Comparison of ENCODE assay signal across 10 cellular contexts in the genomic region with DNA sequence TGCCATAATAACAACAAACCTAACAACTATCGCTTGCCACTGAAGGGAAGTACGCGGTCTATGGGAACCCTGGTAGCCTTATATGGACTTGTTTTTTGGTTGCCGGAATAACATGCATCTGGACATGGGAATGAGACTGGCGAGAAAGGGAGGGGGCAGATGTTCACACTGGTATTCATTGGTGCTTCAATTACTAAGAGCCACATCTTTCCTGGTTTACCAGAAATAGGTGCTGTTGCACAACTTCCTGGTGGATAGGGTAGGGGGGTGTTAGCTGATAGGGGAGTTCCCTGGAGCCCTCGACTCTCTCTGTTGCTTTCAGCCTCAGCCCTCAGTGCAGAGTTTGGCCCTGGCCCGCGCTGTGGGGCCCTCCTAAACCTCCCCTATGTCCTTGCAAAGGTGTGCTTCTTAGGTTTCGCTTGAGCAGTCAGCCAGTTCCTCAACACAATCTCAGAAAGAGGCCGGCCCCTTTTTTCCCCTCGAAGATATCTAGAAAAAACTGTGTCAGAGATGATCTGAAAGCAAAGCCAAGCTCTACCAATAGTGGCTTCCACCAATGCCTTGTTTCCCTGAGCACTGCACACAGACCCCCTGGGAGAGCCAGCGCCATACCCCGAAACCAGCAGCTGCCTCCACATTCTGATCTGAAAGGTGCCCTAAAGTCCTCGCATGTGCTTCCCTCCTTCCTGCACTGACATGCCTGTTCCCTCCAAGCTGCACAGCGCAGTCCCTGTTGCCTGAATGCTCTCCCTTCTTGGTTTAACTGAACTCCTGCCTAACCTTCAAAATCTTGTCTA. TPM values are rescaled to one million over a fixed set of nuclear protein-coding genes. Genes with fewer than 3 reads are reported as not detected.
DNase-seq lines count a peak whose midpoint lies in the region; ATAC-seq and TF ChIP-seq lines count a peak whose summit lies in the region.
"Had no signal": no experiment of that assay in that cellular context is flagged by ENCODE, and none has a peak within 500 bp of the region (broad histone marks: within the 10 kb centered on the region; RNA-seq: fewer than 3 reads in every experiment).

No MANE protein-coding gene starts in this region.

- no peak for TF ChIP-seq CTCF in left ventricle myocardium inferior (IDR thresholded peaks at IDR 0.05; ENCODE audit: borderline replicate concordance)
- TF ChIP-seq CTCF in esophagus muscularis mucosa (IDR thresholded peaks at IDR 0.05): no peak
- no peak for TF ChIP-seq CTCF in upper lobe of right lung (IDR thresholded peaks at IDR 0.05)

- no peaks in the 10 kb centered on the region for H3K27me3 Mint-ChIP-seq in activated naive CD8-positive, alpha-beta T cell treated with anti-CD3 and anti-CD28 coated beads, Interleukin-2, amount 50 U/mL, for 24 hours
- H3K27me3 Mint-ChIP-seq in CD4-positive, alpha-beta memory T cell: no peaks in the 10 kb centered on the region
- H3K27me3 Mint-ChIP-seq: activated naive CD4-positive, alpha-beta T cell treated with anti-CD3 and anti-CD28 coated beads, Interleukin-2, amount 50 U/mL, for 24 hours had no signal

- CTCF ChIA-PET in CD4-positive, alpha-beta memory T cell (lab: Charles Lee; ENCODE audit: partially characterized antibody): no interaction called here

- H3K9me3 ChIP-seq in left ventricle myocardium inferior (replicated peaks): no peaks in the 10 kb centered on the region
- H3K9me3 ChIP-seq in esophagus muscularis mucosa: no peaks in the 10 kb centered on the region
- H3K9me3 ChIP-seq in upper lobe of right lung: no peaks in the 10 kb centered on the region
- H3K9me3 ChIP-seq in CD4-positive, alpha-beta memory T cell (ENCODE audit: control insufficient read depth in 1 of 2, low read length in 2 of 2): no peaks in the 10 kb centered on the region

- H3K27ac ChIP-seq in left ventricle myocardium inferior (replicated peaks) (no peak overlapping the region), esophagus muscularis mucosa (replicated peaks in 1 of 4) (no peak overlapping the region), upper lobe of right lung (no peak overlapping the region)
- H3K27ac ChIP-seq in CD4-positive, alpha-beta memory T cell (ENCODE audit: low read depth, low read length): no peak overlapping the region

- DNase-seq in left ventricle myocardium inferior: no peak
- DNase-seq in Right ventricle myocardium inferior (ENCODE audit: missing footprints): no peak
- peak; percentile 82 for DNase-seq in esophagus muscularis mucosa (ENCODE audit: extremely low spot score)
- no peak for DNase-seq in upper lobe of right lung
- no peak for DNase-seq in activated naive CD8-positive, alpha-beta T cell treated with anti-CD3 and anti-CD28 coated beads, Interleukin-2, amount 50 U/mL, for 24 hours
- no peak for DNase-seq in CD4-positive, alpha-beta memory T cell
- DNase-seq in NCI-H82 treated with DMSO at 0.1 percent for 48 hours (lab: John Stamatoyannopoulos, UW; ENCODE audit: unreplicated experiment): no peak
- DNase-seq: foreskin melanocyte had no signal

- WGBS in esophagus muscularis mucosa: 74% methylated on average over 12 of the region's 15 CpGs

- peak overlapping the region; percentile 41 for H3K4me3 ChIP-seq in left ventricle myocardium inferior
- no peak overlapping the region for H3K4me3 ChIP-seq in esophagus muscularis mucosa
- H3K4me3 ChIP-seq in upper lobe of right lung: peak overlapping the region; percentile 7
- H3K4me3 ChIP-seq in CD4-positive, alpha-beta memory T cell (ENCODE audit: low read length in 2 of 2): no peak overlapping the region

- no peaks in the 10 kb centered on the region for H3K36me3 Mint-ChIP-seq in activated naive CD8-positive, alpha-beta T cell treated with anti-CD3 and anti-CD28 coated beads, Interleukin-2, amount 50 U/mL, for 24 hours (ENCODE audit: low read depth)
- H3K36me3 Mint-ChIP-seq in CD4-positive, alpha-beta memory T cell: peaks cover 0 to 16% of the 10 kb centered on the region in 2 donors
- H3K36me3 Mint-ChIP-seq: activated naive CD4-positive, alpha-beta T cell treated with anti-CD3 and anti-CD28 coated beads, Interleukin-2, amount 50 U/mL, for 24 hours had no signal

- H3K27me3 ChIP-seq in left ventricle myocardium inferior (ENCODE audit: low read depth) (no peaks in the 10 kb centered on the region), esophagus muscularis mucosa (no peaks in the 10 kb centered on the region), upper lobe of right lung (no peaks in the 10 kb centered on the region)
- H3K27me3 ChIP-seq in CD4-positive, alpha-beta memory T cell (ENCODE audit: insufficient read depth, low read length): no peaks in the 10 kb centered on the region

- TF ChIP-seq EP300 in esophagus muscularis mucosa (IDR thresholded peaks at IDR 0.05): no peak

- POLR2A ChIA-PET in CD4-positive, alpha-beta memory T cell (lab: Charles Lee; ENCODE audit: partially characterized antibody): no interaction called here

- H3K9me3 Mint-ChIP-seq in activated naive CD8-positive, alpha-beta T cell treated with anti-CD3 and anti-CD28 coated beads, Interleukin-2, amount 50 U/mL, for 24 hours: no peaks in the 10 kb centered on the region
- H3K9me3 Mint-ChIP-seq in CD4-positive, alpha-beta memory T cell: peaks cover 0 to 8% (median 2%) of the 10 kb centered on the region in 8 donors
- H3K9me3 Mint-ChIP-seq: activated naive CD4-positive, alpha-beta T cell treated with anti-CD3 and anti-CD28 coated beads, Interleukin-2, amount 50 U/mL, for 24 hours had no signal

- peaks cover 4% of the 10 kb centered on the region for H3K4me1 Mint-ChIP-seq in activated naive CD8-positive, alpha-beta T cell treated with anti-CD3 and anti-CD28 coated beads, Interleukin-2, amount 50 U/mL, for 24 hours
- H3K4me1 Mint-ChIP-seq in CD4-positive, alpha-beta memory T cell: peaks cover 0 to 18% (median 1%) of the 10 kb centered on the region in 4 donors
- H3K4me1 Mint-ChIP-seq: activated naive CD4-positive, alpha-beta T cell treated with anti-CD3 and anti-CD28 coated beads, Interleukin-2, amount 50 U/mL, for 24 hours had no signal

- no peak for TF ChIP-seq POLR2A in esophagus muscularis mucosa (IDR thresholded peaks at IDR 0.05; ENCODE audit: low read depth)

- ATAC-seq in Right ventricle myocardium inferior (no peak), HG03135 (IDR thresholded peaks at IDR 0.05; ENCODE audit: unreplicated experiment) (peak; percentile 72), upper lobe of right lung (no peak)
- ATAC-seq in activated naive CD8-positive, alpha-beta T cell treated with anti-CD3 and anti-CD28 coated beads, Interleukin-2, amount 50 U/mL, for 24 hours: no peak

- H3K4me3 Mint-ChIP-seq in activated naive CD8-positive, alpha-beta T cell treated with anti-CD3 and anti-CD28 coated beads, Interleukin-2, amount 50 U/mL, for 24 hours: no peak overlapping the region
- no peak overlapping the region for H3K4me3 Mint-ChIP-seq in CD4-positive, alpha-beta memory T cell
- H3K4me3 Mint-ChIP-seq: activated naive CD4-positive, alpha-beta T cell treated with anti-CD3 and anti-CD28 coated beads, Interleukin-2, amount 50 U/mL, for 24 hours had no signal

- no peak overlapping the region for H3K27ac Mint-ChIP-seq in activated naive CD8-positive, alpha-beta T cell treated with anti-CD3 and anti-CD28 coated beads, Interleukin-2, amount 50 U/mL, for 24 hours
- peak overlapping the region in 1 of 7 donors; percentile 82 for H3K27ac Mint-ChIP-seq in CD4-positive, alpha-beta memory T cell
- H3K27ac Mint-ChIP-seq: activated naive CD4-positive, alpha-beta T cell treated with anti-CD3 and anti-CD28 coated beads, Interleukin-2, amount 50 U/mL, for 24 hours had no signal

- H3K4me1 ChIP-seq in left ventricle myocardium inferior (no peaks in the 10 kb centered on the region), esophagus muscularis mucosa (no peaks in the 10 kb centered on the region), upper lobe of right lung (no peaks in the 10 kb centered on the region)
- H3K4me1 ChIP-seq in CD4-positive, alpha-beta memory T cell (ENCODE audit: insufficient read depth, low read length): no peaks in the 10 kb centered on the region

- H3K36me3 ChIP-seq in left ventricle myocardium inferior: no peaks in the 10 kb centered on the region
- no peaks in the 10 kb centered on the region for H3K36me3 ChIP-seq in esophagus muscularis mucosa
- no peaks in the 10 kb centered on the region for H3K36me3 ChIP-seq in upper lobe of right lung
- H3K36me3 ChIP-seq in CD4-positive, alpha-beta memory T cell (ENCODE audit: insufficient read depth, low read length): no peaks in the 10 kb centered on the region

- intact Hi-C loops in left ventricle myocardium inferior (cut with micrococcal nuclease) (no loop called here), Right ventricle myocardium inferior (cut with DNase I) (no loop called here), esophagus muscularis mucosa (cut with DNase I) (no loop called here), upper lobe of right lung (cut with DNase I) (no loop called here)
- intact Hi-C loops in CD4-positive, alpha-beta memory T cell (cut with micrococcal nuclease): no loop called here

RNA-seq across cellular contexts. Expression of gene TBXAS1, which starts 13.5 kb away (rescaled TPM):
- total RNA-seq in left ventricle myocardium inferior (3.9 TPM), Right ventricle myocardium inferior (6.0 TPM), esophagus muscularis mucosa (10 to 100 TPM in 3 of 4 donors, 1 to 10 TPM in 1; 9.8 to 31.3 (median 13.5) TPM), upper lobe of right lung (65.4 TPM)
- 10 to 100 TPM; 16.6 to 18.0 TPM for total RNA-seq in CD4-positive, alpha-beta memory T cell
- 10 to 100 TPM; 19.8 to 20.1 TPM for polyA plus RNA-seq in CD4-positive, alpha-beta memory T cell

Comparison
In these comparisons a context has a peak if more than half of its experiments do, and no peak if none do; other contexts are left out.
1. H3K4me3 ChIP-seq: peak in left ventricle myocardium inferior (single experiment) and upper lobe of right lung (single experiment); none in esophagus muscularis mucosa (0 of 4) and CD4-positive, alpha-beta memory T cell (0 of 2).